ENCODE assay signal across 21 cellular contexts in the genomic region with DNA sequence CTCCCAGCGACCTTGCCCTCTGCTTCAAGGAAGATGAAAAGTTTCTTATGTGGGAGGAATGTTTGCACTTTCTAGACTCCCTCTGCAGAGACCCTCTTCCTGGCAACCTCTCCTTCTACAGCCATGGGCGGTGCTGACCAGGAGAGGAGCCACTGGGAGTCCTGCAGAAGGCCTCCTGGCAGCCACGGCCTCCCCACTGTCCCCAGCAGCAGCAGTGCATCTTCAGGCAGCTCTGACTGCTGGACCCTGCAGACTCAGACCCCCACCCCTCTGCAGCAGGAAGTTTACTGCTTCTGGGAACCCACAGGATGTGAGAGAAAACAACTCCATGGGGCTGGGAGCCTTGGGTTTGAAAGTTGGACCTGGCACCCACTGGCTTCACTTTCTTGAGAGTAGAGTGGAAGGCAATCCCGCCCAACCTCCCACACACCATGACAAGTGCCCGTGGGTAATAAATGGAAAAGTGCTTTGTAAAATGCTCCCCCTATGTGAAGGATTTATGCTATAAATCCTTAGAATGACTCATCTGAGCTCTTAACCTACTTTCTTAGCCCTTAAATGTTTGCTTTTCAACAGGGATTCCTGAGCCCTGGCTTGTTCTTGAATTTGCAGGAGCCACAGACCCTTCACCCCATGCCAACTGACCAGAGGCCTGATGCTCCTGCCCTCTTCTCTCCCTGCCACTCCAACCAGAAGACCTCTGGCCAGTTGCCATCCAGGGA. TPM values are rescaled to one million over a fixed set of nuclear protein-coding genes. Genes with fewer than 3 reads are reported as not detected.
DNase-seq lines count a peak whose midpoint lies in the region; ATAC-seq and TF ChIP-seq lines count a peak whose summit lies in the region.
"Had no signal": no experiment of that assay in that cellular context is flagged by ENCODE, and none has a peak within 500 bp of the region (broad histone marks: within the 10 kb centered on the region; RNA-seq: fewer than 3 reads in every experiment).

No MANE protein-coding gene starts in this region.

- no peaks in the 10 kb centered on the region for H3K9me3 ChIP-seq in IMR-90 (ENCODE audit: control insufficient read depth, insufficient read depth, low read length)
- H3K9me3 ChIP-seq: right lobe of liver, stomach, uterus had no signal

- in situ Hi-C loops in IMR-90 (cut with MboI; ENCODE audit: low sequenced_read_pairs): no loop called here

- TF ChIP-seq POLR2A in IMR-90 (IDR thresholded peaks at IDR 0.05; ENCODE audit: low read depth, low read length): no peak

- H3K9ac ChIP-seq in IMR-90 (ENCODE audit: low read depth, low read length): no peak overlapping the region

- H3K4me3 ChIP-seq in IMR-90 (ENCODE audit: insufficient read depth, low read depth, low read length) (no peak overlapping the region), choroid plexus epithelial cell (ENCODE audit: low read depth, low read length) (no peak overlapping the region)
- H3K4me3 ChIP-seq: right lobe of liver, stomach, uterus had no signal

- H4K8ac ChIP-seq in IMR-90 (ENCODE audit: low read depth in 2 of 2, low read length in 2 of 2): no peak overlapping the region

- H3K36me3 Mint-ChIP-seq in activated T-helper 2 cell treated with anti-CD3 and anti-CD28 coated beads, Interferon-gamma antibody, Interleukin-2, Interleukin-4, amounts not matched to agents 10 μg/mL and 5 μg/mL and 100 μg/mL, durations not matched to agents 14 hours and 24 hours and 36 hours (ENCODE audit: low read depth): no peaks in the 10 kb centered on the region

- no peak overlapping the region for H2AK5ac ChIP-seq in IMR-90 (ENCODE audit: low read depth, low read length)

- H3K27me3 ChIP-seq in IMR-90 (ENCODE audit: control insufficient read depth, insufficient read depth, low read length): peaks cover 10% of the 10 kb centered on the region
- H3K27me3 ChIP-seq: right lobe of liver, stomach, uterus had no signal

- peaks cover 3% of the 10 kb centered on the region; the same call in 1 of the 2 replicates for H3K4me1 ChIP-seq in IMR-90 (ENCODE audit: control insufficient read depth, insufficient read depth, low read length)
- H3K4me1 ChIP-seq: right lobe of liver, stomach, uterus had no signal

- BruUV-seq in IMR-90 (replicated peaks; lab: Mats Ljungman, UMichigan): no TSS peak

- H4K20me1 ChIP-seq in IMR-90 (ENCODE audit: insufficient read depth, low read length): no peaks in the 10 kb centered on the region

- H3K56ac ChIP-seq in IMR-90 (ENCODE audit: extremely low read depth, insufficient read depth, low read length): no peak overlapping the region

- peaks cover 4% of the 10 kb centered on the region for H3K27me3 Mint-ChIP-seq in activated T-helper 2 cell treated with anti-CD3 and anti-CD28 coated beads, Interferon-gamma antibody, Interleukin-2, Interleukin-4, amounts not matched to agents 10 μg/mL and 5 μg/mL and 100 μg/mL, durations not matched to agents 14 hours and 24 hours and 36 hours (ENCODE audit: low read depth)
- H3K27me3 Mint-ChIP-seq: activated naive CD8-positive, alpha-beta T cell treated with anti-CD3 and anti-CD28 coated beads, Interleukin-2, amount 50 U/mL, for 24 hours had no signal

- CTCF ChIA-PET in IMR-90 (lab: Yijun Ruan, JAX): interaction anchor here (0.8 kb wide), 1 partner anchor 10 kb away, joined by 4 read pairs; no protein-coding TSS in a partner anchor

- H3K4me1 Mint-ChIP-seq in activated T-helper 2 cell treated with anti-CD3 and anti-CD28 coated beads, Interferon-gamma antibody, Interleukin-2, Interleukin-4, amounts not matched to agents 10 μg/mL and 5 μg/mL and 100 μg/mL, durations not matched to agents 14 hours and 24 hours and 36 hours (ENCODE audit: low read depth): peaks cover 3% of the 10 kb centered on the region
- H3K4me1 Mint-ChIP-seq: activated naive CD8-positive, alpha-beta T cell treated with anti-CD3 and anti-CD28 coated beads, Interleukin-2, amount 50 U/mL, for 24 hours had no signal

- POLR2A ChIA-PET in IMR-90 (lab: Charles Lee; ENCODE audit: unreplicated experiment): no interaction called here

- H3K9me1 ChIP-seq in IMR-90 (ENCODE audit: insufficient read depth, low read length): no peaks in the 10 kb centered on the region

- no peak overlapping the region for H4K5ac ChIP-seq in IMR-90 (ENCODE audit: low read depth, low read length)

- no peak overlapping the region for H2AFZ ChIP-seq in IMR-90 (replicated peaks; ENCODE audit: low read length, poor library complexity)

- H3K4me2 ChIP-seq in IMR-90 (ENCODE audit: low read depth, low read length): no peak overlapping the region

- no peak overlapping the region for H2BK20ac ChIP-seq in IMR-90 (ENCODE audit: low read depth, low read length)

- no peak overlapping the region for H2AK9ac ChIP-seq in IMR-90 (replicated peaks; ENCODE audit: low read depth, low read length, poor library complexity)

- no peak for TF ChIP-seq RAD21 in IMR-90 (IDR thresholded peaks at IDR 0.05; ENCODE audit: low read length)

- no peak overlapping the region for H3K14ac ChIP-seq in IMR-90 (replicated peaks; ENCODE audit: low read depth, low read length)

- H3K9me3 Mint-ChIP-seq in activated T-helper 2 cell treated with anti-CD3 and anti-CD28 coated beads, Interferon-gamma antibody, Interleukin-2, Interleukin-4, amounts not matched to agents 10 μg/mL and 5 μg/mL and 100 μg/mL, durations not matched to agents 14 hours and 24 hours and 36 hours: no peaks in the 10 kb centered on the region
- H3K9me3 Mint-ChIP-seq: activated naive CD8-positive, alpha-beta T cell treated with anti-CD3 and anti-CD28 coated beads, Interleukin-2, amount 50 U/mL, for 24 hours had no signal

- no peak overlapping the region for H3K23ac ChIP-seq in IMR-90 (ENCODE audit: low read depth, low read length)

- H3K27ac ChIP-seq in IMR-90 (ENCODE audit: insufficient read depth, low read length): no peak overlapping the region
- H3K27ac ChIP-seq: right lobe of liver, RWPE1, stomach, uterus had no signal

- H2BK15ac ChIP-seq in IMR-90 (ENCODE audit: low read depth, low read length): no peak overlapping the region

- peak; percentile 73 for ATAC-seq in IMR-90 (ENCODE audit: low read depth)
- no peak for ATAC-seq in HG02678 (IDR thresholded peaks at IDR 0.05; ENCODE audit: unreplicated experiment)
- ATAC-seq: activated naive CD8-positive, alpha-beta T cell treated with anti-CD3 and anti-CD28 coated beads, Interleukin-2, amount 50 U/mL, for 24 hours; left colon had no signal

- dilution Hi-C loops in IMR-90 (cut with HindIII; ENCODE audit: low sequenced_read_pairs, unreplicated experiment): no loop called here

- H3K4ac ChIP-seq in IMR-90 (ENCODE audit: low read depth, low read length): no peak overlapping the region

- DNase-seq in DMS53 treated with DMSO at 0.1 percent for 48 hours (lab: John Stamatoyannopoulos, UW; ENCODE audit: unreplicated experiment) (peak; percentile 60), IMR-90 (peak; percentile 18), choroid plexus epithelial cell (ENCODE audit: low read depth) (peak; percentile 26), putamen (ENCODE audit: low spot score) (peak; percentile 37), NCI-H1092 (lab: John Stamatoyannopoulos, UW) (no peak), AML-193 (lab: John Stamatoyannopoulos, UW) (no peak)
- no peak for DNase-seq in activated T-helper 2 cell treated with anti-CD3 and anti-CD28 coated beads, Interferon-gamma antibody, Interleukin-2, Interleukin-4, amounts not matched to agents 10 μg/mL and 5 μg/mL and 100 μg/mL, durations not matched to agents 14 hours and 24 hours and 36 hours (ENCODE audit: low spot score)
- DNase-seq: activated CD4-positive, alpha-beta T cell treated with anti-CD3 and anti-CD28 coated beads, Interleukin-2, amount 50 U/mL, for 48 hours; activated naive CD8-positive, alpha-beta T cell treated with anti-CD3 and anti-CD28 coated beads, Interleukin-2, amount 50 U/mL, for 24 hours; activated T-cell treated with anti-CD3 and anti-CD28 coated beads, Interleukin-2, amount 50 U/mL, for 48 hours; central memory CD4-positive, alpha-beta T cell; COR-L47; effector memory CD4-positive, alpha-beta T cell; hippocampal formation; left colon; NCI-H1436; right lobe of liver; stomach; uterus had no signal

- no peak overlapping the region for H3K4me3 Mint-ChIP-seq in activated T-helper 2 cell treated with anti-CD3 and anti-CD28 coated beads, Interferon-gamma antibody, Interleukin-2, Interleukin-4, amounts not matched to agents 10 μg/mL and 5 μg/mL and 100 μg/mL, durations not matched to agents 14 hours and 24 hours and 36 hours (ENCODE audit: low read depth)
- H3K4me3 Mint-ChIP-seq: activated naive CD8-positive, alpha-beta T cell treated with anti-CD3 and anti-CD28 coated beads, Interleukin-2, amount 50 U/mL, for 24 hours had no signal

- H4K91ac ChIP-seq in IMR-90 (ENCODE audit: insufficient read depth, low read depth, low read length): no peak overlapping the region

- intact Hi-C loops in IMR-90 (cut with micrococcal nuclease): no loop called here
- intact Hi-C loops in activated T-helper 2 cell treated with anti-CD3 and anti-CD28 coated beads, Interferon-gamma antibody, Interleukin-2, Interleukin-4, amounts not matched to agents 10 μg/mL and 5 μg/mL and 100 μg/mL, durations not matched to agents 14 hours and 24 hours and 36 hours (cut with micrococcal nuclease): no loop called here

- no peaks in the 10 kb centered on the region for H3K79me1 ChIP-seq in IMR-90 (ENCODE audit: low read depth in 1 of 2, low read length in 2 of 2)

- no peak overlapping the region for H3K18ac ChIP-seq in IMR-90 (ENCODE audit: low read depth, low read length)

- no peaks in the 10 kb centered on the region for H3K36me3 ChIP-seq in IMR-90 (ENCODE audit: control insufficient read depth, insufficient read depth, low read length)
- H3K36me3 ChIP-seq: right lobe of liver, stomach, uterus had no signal

- TF ChIP-seq CTCF in IMR-90 (conservative IDR thresholded peaks at IDR 0.05; ENCODE audit: low read depth, low read length) (no peak), choroid plexus epithelial cell (conservative IDR thresholded peaks at IDR 0.05; ENCODE audit: low read depth, low read length) (no peak)

- no peak overlapping the region for H3K27ac Mint-ChIP-seq in activated T-helper 2 cell treated with anti-CD3 and anti-CD28 coated beads, Interferon-gamma antibody, Interleukin-2, Interleukin-4, amounts not matched to agents 10 μg/mL and 5 μg/mL and 100 μg/mL, durations not matched to agents 14 hours and 24 hours and 36 hours
- H3K27ac Mint-ChIP-seq: activated naive CD8-positive, alpha-beta T cell treated with anti-CD3 and anti-CD28 coated beads, Interleukin-2, amount 50 U/mL, for 24 hours had no signal

- no peak overlapping the region for H2BK120ac ChIP-seq in IMR-90 (ENCODE audit: low read depth, low read length)

- WGBS in IMR-90 (ENCODE audit: extremely low coverage in 2 of 2, insufficient read length in 1 of 2), 2 experiments: no CpG with 5 or more reads among the region's 5 CpGs

- no peak overlapping the region for H2BK5ac ChIP-seq in IMR-90 (ENCODE audit: low read depth, low read length, poor library complexity, severe bottlenecking)

RNA-seq across cellular contexts. Expression of a gene that starts 37.6 kb away (rescaled TPM):
- 9.7 and 10.8 TPM in 2 replicates for total RNA-seq in IMR-90 (2012; rRNA removed)
- 17.6 and 20.0 TPM in 2 replicates for polyA plus RNA-seq in IMR-90 (2012; rRNA removed)
- 6.1 and 6.5 TPM in 2 replicates for polyA plus RNA-seq in IMR-90 (2012; cell fraction: cytosol; rRNA removed)
- 117 and 186 TPM in 2 replicates for polyA plus RNA-seq in IMR-90 (2012; cell fraction: nucleus; rRNA removed; ENCODE audit: low replicate concordance)
- total RNA-seq in activated T-helper 2 cell treated with anti-CD3 and anti-CD28 coated beads, Interferon-gamma antibody, Interleukin-2, Interleukin-4, amounts not matched to agents 10 μg/mL and 5 μg/mL and 100 μg/mL, durations not matched to agents 14 hours and 24 hours and 36 hours: 152 and 156 TPM in 2 replicates

Comparison
In these comparisons a context has a peak if more than half of its experiments do, and no peak if none do; other contexts are left out.
1. DNase-seq: peak in DMS53 treated with DMSO at 0.1 percent for 48 hours (single experiment), IMR-90 (single experiment), choroid plexus epithelial cell (single experiment) and putamen (single experiment); none in activated T-helper 2 cell treated with anti-CD3 and anti-CD28 coated beads, Interferon-gamma antibody, Interleukin-2, Interleukin-4, amounts not matched to agents 10 μg/mL and 5 μg/mL and 100 μg/mL, durations not matched to agents 14 hours and 24 hours and 36 hours (single experiment), NCI-H1092 (single experiment) and AML-193 (0 of 2).
2. RNA of a gene that starts 37.6 kb away (total RNA-seq): 152 to 156 TPM in activated T-helper 2 cell treated with anti-CD3 and anti-CD28 coated beads, Interferon-gamma antibody, Interleukin-2, Interleukin-4, amounts not matched to agents 10 μg/mL and 5 μg/mL and 100 μg/mL, durations not matched to agents 14 hours and 24 hours and 36 hours; 9.7 to 10.8 TPM in IMR-90; every median in the first group is over 10 times any median in the second.